In genomic region chr11:27501102-27501501, GRCh38 we compare ENCODE assay signal across 23 cellular contexts. TPM values are rescaled to one million over a fixed set of nuclear protein-coding genes. Genes with fewer than 3 reads are reported as not detected.
DNase-seq lines count a peak whose midpoint lies in the region; ATAC-seq, FAIRE-seq and TF ChIP-seq lines count a peak whose summit lies in the region.
"Had no signal": no experiment of that assay in that cellular context is flagged by ENCODE, and none has a peak within 500 bp of the region (broad histone marks: within the 10 kb centered on the region; RNA-seq: fewer than 3 reads in every experiment).

No MANE protein-coding gene starts in this region.

- H3K36me3 ChIP-seq in CD4-positive, CD25-positive, alpha-beta regulatory T cell (ENCODE audit: control insufficient read depth, insufficient read depth, low read length), result peaks cover 54% of the 10 kb centered on the region
- peaks cover 27% of the 10 kb centered on the region; the same call in 1 of the 2 replicates for H3K36me3 ChIP-seq in Loucy (ENCODE audit: insufficient read depth, low read length)
- H3K36me3 ChIP-seq: BE2C had no signal

- H3K27ac ChIP-seq in CD4-positive, CD25-positive, alpha-beta regulatory T cell (ENCODE audit: insufficient read depth, low read length, poor library complexity, severe bottlenecking), result peak overlapping the region; percentile 21
- H3K27ac ChIP-seq: BLaER1 treated with 17β-estradiol and CSF1 and Interleukin-3, amounts not matched to agents 10 nM and 100 nM; GM23248 had no signal

- peaks cover 16% of the 10 kb centered on the region for H3K4me1 ChIP-seq in CD4-positive, CD25-positive, alpha-beta regulatory T cell (ENCODE audit: control insufficient read depth, insufficient read depth, low read length, poor library complexity, severe bottlenecking)
- H3K4me1 ChIP-seq in Loucy (ENCODE audit: insufficient read depth, low read length, poor library complexity, severe bottlenecking), result peaks cover 50% of the 10 kb centered on the region
- H3K4me1 ChIP-seq: BE2C had no signal

- no peak for ATAC-seq in CD4-positive, CD25-positive, alpha-beta regulatory T cell (ENCODE audit: low read depth in 2 of 2)
- ATAC-seq in HG03097 (IDR thresholded peaks at IDR 0.05; ENCODE audit: low FRiP score, unreplicated experiment), result no peak
- ATAC-seq: GM12878 had no signal

- H3K27me3 ChIP-seq in CD4-positive, CD25-positive, alpha-beta regulatory T cell (ENCODE audit: control insufficient read depth, insufficient read depth, low read length), result no peaks in the 10 kb centered on the region
- H3K27me3 ChIP-seq in Loucy (ENCODE audit: insufficient read depth, low read length, poor library complexity, severe bottlenecking), result no peaks in the 10 kb centered on the region
- H3K27me3 ChIP-seq: BE2C; BLaER1 treated with 17β-estradiol and CSF1 and Interleukin-3, amounts not matched to agents 10 nM and 100 nM had no signal

- H4K20me1 ChIP-seq in Loucy (ENCODE audit: insufficient read depth, low read length, poor library complexity, severe bottlenecking), result peaks cover 35% of the 10 kb centered on the region

- H3K79me2 ChIP-seq in Loucy (ENCODE audit: insufficient read depth, low read length), result peaks cover 53% of the 10 kb centered on the region

- 0 out of 2 replicates have a peak, but pooled peaks cover 3% of the 10 kb centered on the region for H3F3A ChIP-seq in Loucy (ENCODE audit: low read depth)

- DNase-seq in CD4-positive, CD25-positive, alpha-beta regulatory T cell, result no peak
- no peak for DNase-seq in ACHN
- DNase-seq in cortex of kidney (lab: John Stamatoyannopoulos, UW), result no peak
- DNase-seq: 8988T; AML-193; BE2C; Calu3; CD4-positive, alpha-beta memory T cell; COR-L47; DMS153; DND-41; GDM1; GM23248; H7; HCEC 1CT had no signal

- H3K4me2 ChIP-seq in Loucy (ENCODE audit: low read depth, low read length, poor library complexity, severe bottlenecking), result peak overlapping the region; percentile 58
- H3K4me2 ChIP-seq: BLaER1 treated with 17β-estradiol and CSF1 and Interleukin-3, amounts not matched to agents 10 nM and 100 nM had no signal

- no peak overlapping the region for H2AFZ ChIP-seq in Loucy (ENCODE audit: low read length)
- H2AFZ ChIP-seq: GM23248 had no signal

- H3K4me3 ChIP-seq in CD4-positive, CD25-positive, alpha-beta regulatory T cell (ENCODE audit: low read depth, low read length), result no peak overlapping the region
- no peak overlapping the region for H3K4me3 ChIP-seq in Loucy (ENCODE audit: low read length, poor library complexity, severe bottlenecking)
- H3K4me3 ChIP-seq: BLaER1 treated with 17β-estradiol and CSF1 and Interleukin-3, amounts not matched to agents 10 nM and 100 nM; GM12878; GM23248 had no signal

- H3K9me2 ChIP-seq in Loucy (replicated peaks; ENCODE audit: low read depth, low read length), result no peaks in the 10 kb centered on the region

- peaks cover 24% of the 10 kb centered on the region for H3K36me3 Mint-ChIP-seq in CD4-positive, CD25-positive, alpha-beta regulatory T cell

- H3K9me3 Mint-ChIP-seq in CD4-positive, CD25-positive, alpha-beta regulatory T cell, result no peaks in the 10 kb centered on the region
- H3K9me3 Mint-ChIP-seq: CD14-positive monocyte; CD4-positive, alpha-beta memory T cell had no signal

- H3K9me3 ChIP-seq in CD4-positive, CD25-positive, alpha-beta regulatory T cell (ENCODE audit: control insufficient read depth in 2 of 2, low read length in 2 of 2), result no peaks in the 10 kb centered on the region
- no peaks in the 10 kb centered on the region for H3K9me3 ChIP-seq in Loucy (ENCODE audit: insufficient read depth, low read depth, low read length)
- H3K9me3 ChIP-seq: BE2C; BLaER1 treated with 17β-estradiol and CSF1 and Interleukin-3, amounts not matched to agents 10 nM and 100 nM had no signal

- H3K9ac ChIP-seq in Loucy (ENCODE audit: low read depth, low read length, poor library complexity, severe bottlenecking), result peak overlapping the region; percentile 32
- H3K9ac ChIP-seq: BLaER1 treated with 17β-estradiol and CSF1 and Interleukin-3, amounts not matched to agents 10 nM and 100 nM; GM23248 had no signal

- TF ChIP-seq CTCF in Loucy (conservative IDR thresholded peaks at IDR 0.05; ENCODE audit: low read length), result no peak

- peak overlapping the region in 1 of 4 donors; percentile 21 for H3K4me3 Mint-ChIP-seq in CD4-positive, CD25-positive, alpha-beta regulatory T cell
- H3K4me3 Mint-ChIP-seq: CD14-positive monocyte had no signal

- peaks cover 23 to 61% (median 41%) of the 10 kb centered on the region in 4 donors for H3K4me1 Mint-ChIP-seq in CD4-positive, CD25-positive, alpha-beta regulatory T cell

- in situ Hi-C loops in ACHN (cut with HindIII; ENCODE audit: low pct_ligation_motif_present, low pct_unique_long_range_greater_than_20kb, low sequenced_read_pairs), result no loop called here

- no peaks in the 10 kb centered on the region for H3K27me3 Mint-ChIP-seq in CD4-positive, CD25-positive, alpha-beta regulatory T cell
- H3K27me3 Mint-ChIP-seq: CD4-positive, alpha-beta memory T cell had no signal

- H3K27ac Mint-ChIP-seq in CD4-positive, CD25-positive, alpha-beta regulatory T cell, result no peak overlapping the region
- H3K27ac Mint-ChIP-seq: CD14-positive monocyte had no signal

- FAIRE-seq in A204.1 (lab: Jason Lieb, UNC), result peak; percentile 11
- FAIRE-seq: GM12878, GM19239, H1 had no signal

RNA-seq across cellular contexts. Expression of gene LIN7C, which starts 5.5 kb away (rescaled TPM):
- total RNA-seq in CD4-positive, CD25-positive, alpha-beta regulatory T cell, result 20.3 TPM
- 10 to 100 TPM; 10.3 to 15.6 (median 12.1) TPM for polyA plus RNA-seq in CD4-positive, CD25-positive, alpha-beta regulatory T cell

RNA-seq across cellular contexts. Expression of gene LGR4, which starts 28.5 kb away (rescaled TPM):
- 2.7 TPM for total RNA-seq in CD4-positive, CD25-positive, alpha-beta regulatory T cell
- under 1 TPM in 3 of 4 donors, not detected in 1; 0.27 to 0.60 (median 0.30) TPM for polyA plus RNA-seq in CD4-positive, CD25-positive, alpha-beta regulatory T cell
